In the genomic region with DNA sequence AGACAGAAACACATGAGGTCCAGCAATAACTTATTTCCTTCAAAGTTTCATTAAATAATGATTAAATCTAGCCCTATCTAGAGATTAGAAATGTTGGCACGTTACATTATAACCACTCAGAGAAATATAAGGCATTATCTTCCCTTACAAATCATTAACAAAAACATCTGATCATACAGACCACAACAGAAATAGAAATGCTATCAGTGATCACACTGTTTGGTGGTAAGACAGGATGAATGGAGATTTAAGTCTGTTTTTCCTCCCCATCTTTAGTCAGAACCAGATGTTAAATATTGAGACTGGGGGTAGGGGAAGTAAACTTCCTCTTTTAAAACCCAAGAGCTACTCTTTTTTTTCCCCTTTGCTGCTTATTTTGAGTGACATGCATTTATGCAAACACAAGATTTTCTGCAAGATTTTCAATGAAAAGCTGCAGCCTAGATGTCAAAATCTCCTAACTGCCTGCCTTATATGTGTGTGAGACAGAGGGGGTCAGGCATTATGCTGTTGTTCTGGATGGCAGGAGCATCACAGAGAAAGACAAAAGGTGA, we compare ENCODE assay signal across 8 cellular contexts.
DNase-seq lines count a peak whose midpoint lies in the region; ATAC-seq, FAIRE-seq and TF ChIP-seq lines count a peak whose summit lies in the region.

No MANE protein-coding gene starts in this region.

- ATAC-seq in GM21381 (IDR thresholded peaks at IDR 0.05; ENCODE audit: unreplicated experiment) (peak; percentile 73), HG03521 (IDR thresholded peaks at IDR 0.05; ENCODE audit: unreplicated experiment) (peak; percentile 85)

- no peaks in the 10 kb centered on the region for H3K9me3 ChIP-seq in esophagus muscularis mucosa

- H3K4me3 ChIP-seq in esophagus muscularis mucosa, result no peak overlapping the region

- 71% methylated on average over 1 of the region's 1 CpG for whole genome bisulfite sequencing in esophagus muscularis mucosa

- TF ChIP-seq EP300 in esophagus muscularis mucosa (IDR thresholded peaks at IDR 0.05), result no peak

- H3K27me3 ChIP-seq in esophagus muscularis mucosa, result no peaks in the 10 kb centered on the region

- DNase-seq in GDM1 (lab: John Stamatoyannopoulos, UW) (peak; percentile 66), amniotic epithelial cell (ENCODE audit: low read depth) (peak; percentile 62), HTR-8/SVneo (ENCODE audit: insufficient read length, low spot score) (no peak), NCI-H2196 (lab: John Stamatoyannopoulos, UW; ENCODE audit: unreplicated experiment) (no peak), esophagus muscularis mucosa (ENCODE audit: extremely low spot score) (no peak)
- DNase-seq in activated CD4-positive, alpha-beta T cell treated with anti-CD3 and anti-CD28 coated beads, Interleukin-2, amount 50 U/mL, for 1 hour, result no peak

- H3K36me3 ChIP-seq in esophagus muscularis mucosa, result no peaks in the 10 kb centered on the region

- TF ChIP-seq CTCF in esophagus muscularis mucosa (IDR thresholded peaks at IDR 0.05), result no peak

- FAIRE-seq in HTR-8/SVneo (lab: Jason Lieb, UNC), result no peak

- H3K27ac ChIP-seq in esophagus muscularis mucosa (replicated peaks in 1 of 4), result no peak overlapping the region

- intact Hi-C loops in esophagus muscularis mucosa (cut with DNase I), result no loop called here

- no peak for TF ChIP-seq POLR2A in esophagus muscularis mucosa (IDR thresholded peaks at IDR 0.05; ENCODE audit: low read depth)

- peaks cover 19 to 26% (median 20%) of the 10 kb centered on the region in 4 donors for H3K4me1 ChIP-seq in esophagus muscularis mucosa

Comparison
In these comparisons a context has a peak if more than half of its experiments do, and no peak if none do; other contexts are left out.
1. DNase-seq: peak in GDM1 (single experiment) and amniotic epithelial cell (single experiment); none in HTR-8/SVneo (single experiment), NCI-H2196 (single experiment), activated CD4-positive, alpha-beta T cell treated with anti-CD3 and anti-CD28 coated beads, Interleukin-2, amount 50 U/mL, for 1 hour (single experiment) and esophagus muscularis mucosa (single experiment).